ENCODE assay signal across 1 cellular context in genomic region chr16:11586856-11587642, GRCh38.
TF ChIP-seq lines count a peak whose summit lies in the region.

LITAF (minus strand) TSS chr16:11586919; CDS start chr16:11556730, 30,189 bp downstream.

TF ChIP-seq in HepG2, 621 proteins besides CTCF, POLR2A, EP300 and RAD21 (continued from another document and continues in another):
- TF ChIP-seq BRF2 (CRISPR knock-in tag; IDR thresholded peaks at IDR 0.05): 0 out of 2 replicates have a peak, but pooled peaks have one; percentile 25
- no peak for TF ChIP-seq ZNF296 (CRISPR knock-in tag; conservative IDR thresholded peaks at IDR 0.05)
- TF ChIP-seq CERS6 (CRISPR knock-in tag; IDR thresholded peaks at IDR 0.05): no peak
- TF ChIP-seq RFX3 (CRISPR knock-in tag; IDR thresholded peaks at IDR 0.05): no peak
- no peak for TF ChIP-seq ZNF281 (CRISPR knock-in tag; IDR thresholded peaks at IDR 0.05; ENCODE audit: borderline replicate concordance)
- TF ChIP-seq HDAC2 (CRISPR knock-in tag; IDR thresholded peaks at IDR 0.05): peak; percentile 32
- TF ChIP-seq SNAPC4 (CRISPR knock-in tag; IDR thresholded peaks at IDR 0.05): 0 out of 2 replicates have a peak, but pooled peaks have one; percentile 41
- TF ChIP-seq ZNF570 (CRISPR knock-in tag; IDR thresholded peaks at IDR 0.05; ENCODE audit: borderline replicate concordance): 0 out of 2 replicates have a peak, but pooled peaks have one; percentile 56
- TF ChIP-seq ZNF501 (CRISPR knock-in tag; IDR thresholded peaks at IDR 0.05): peak; percentile 96
- peak; percentile 92 for TF ChIP-seq ZNF777 (CRISPR knock-in tag; IDR thresholded peaks at IDR 0.05)
- TF ChIP-seq ZNF563 (CRISPR knock-in tag; IDR thresholded peaks at IDR 0.05): no peak; the same call in 1 of the 2 replicates
- TF ChIP-seq SOX5 (CRISPR knock-in tag; IDR thresholded peaks at IDR 0.05; ENCODE audit: borderline replicate concordance): no peak
- peak; percentile 42 for TF ChIP-seq ETV5 (CRISPR knock-in tag; IDR thresholded peaks at IDR 0.05; ENCODE audit: borderline replicate concordance)
- no peak for TF ChIP-seq ZSCAN25 (CRISPR knock-in tag; IDR thresholded peaks at IDR 0.05)
- TF ChIP-seq FOXP1 (IDR thresholded peaks at IDR 0.05): no peak
- 0 out of 2 replicates have a peak, but pooled peaks have one; percentile 6 for TF ChIP-seq FOXP1 (CRISPR knock-in tag; IDR thresholded peaks at IDR 0.05)
- peak; percentile 83 for TF ChIP-seq KDM5B (CRISPR knock-in tag; IDR thresholded peaks at IDR 0.05; ENCODE audit: borderline replicate concordance)
- peak; percentile 29; the same call in 1 of the 2 replicates for TF ChIP-seq ZSCAN9 (CRISPR knock-in tag; IDR thresholded peaks at IDR 0.05; ENCODE audit: borderline replicate concordance)
- TF ChIP-seq TRAFD1 (CRISPR knock-in tag; IDR thresholded peaks at IDR 0.05; ENCODE audit: borderline replicate concordance): no peak
- TF ChIP-seq ZNF367 (CRISPR knock-in tag; IDR thresholded peaks at IDR 0.05; ENCODE audit: borderline replicate concordance): no peak
- TF ChIP-seq ZBTB34 (CRISPR knock-in tag; IDR thresholded peaks at IDR 0.05): peak; percentile 82
- TF ChIP-seq SRY (CRISPR knock-in tag; IDR thresholded peaks at IDR 0.05): peak; percentile 69; the same call in 1 of the 2 replicates
- no peak for TF ChIP-seq ZNF879 (CRISPR knock-in tag; IDR thresholded peaks at IDR 0.05)
- TF ChIP-seq LBX2 (CRISPR knock-in tag; IDR thresholded peaks at IDR 0.05; ENCODE audit: borderline replicate concordance): peak; percentile 40; the same call in 1 of the 2 replicates
- peak; percentile 43 for TF ChIP-seq XRCC5 (optimal IDR thresholded peaks at IDR 0.05; ENCODE audit: low read length)
- TF ChIP-seq KLF16 (CRISPR knock-in tag; IDR thresholded peaks at IDR 0.05): peak in 1 of 2 experiments; percentile 65; a peak in 1 of 4 replicates
- 0 out of 2 replicates have a peak, but pooled peaks have one; percentile 8 for TF ChIP-seq ZNF343 (CRISPR knock-in tag; IDR thresholded peaks at IDR 0.05)
- TF ChIP-seq IKZF5 (CRISPR knock-in tag; IDR thresholded peaks at IDR 0.05): peak; percentile 48
- no peak for TF ChIP-seq ZNF577 (CRISPR knock-in tag; IDR thresholded peaks at IDR 0.05; ENCODE audit: borderline replicate concordance, low read depth)
- peak; percentile 82 for TF ChIP-seq ZNF350 (CRISPR knock-in tag; IDR thresholded peaks at IDR 0.05; ENCODE audit: borderline replicate concordance, low read depth)
- TF ChIP-seq ZNF768 (CRISPR knock-in tag; IDR thresholded peaks at IDR 0.05): peak; percentile 88
- TF ChIP-seq AGO1 (IDR thresholded peaks at IDR 0.05; ENCODE audit: low read depth, low read length, poor library complexity, severe bottlenecking): no peak
- TF ChIP-seq TBL1XR1 (IDR thresholded peaks at IDR 0.05; ENCODE audit: borderline replicate concordance, low read length, partially characterized antibody): peak; percentile 4
- 0 out of 2 replicates have a peak, but pooled peaks have one; percentile 56 for TF ChIP-seq ZNF138 (CRISPR knock-in tag; IDR thresholded peaks at IDR 0.05; ENCODE audit: low read depth)
- TF ChIP-seq ZEB1 (IDR thresholded peaks at IDR 0.05; ENCODE audit: insufficient replicate concordance, low read depth): peak; percentile 78
- TF ChIP-seq HNRNPL (IDR thresholded peaks at IDR 0.05; ENCODE audit: low read depth, low read length): peak; percentile 59; the same call in 1 of the 2 replicates
- TF ChIP-seq U2AF1 (optimal IDR thresholded peaks at IDR 0.05; ENCODE audit: low read depth, low read length): no peak
- no peak for TF ChIP-seq SMARCC2 (IDR thresholded peaks at IDR 0.05)
- peak; percentile 62 for TF ChIP-seq ZNF800 (CRISPR knock-in tag; IDR thresholded peaks at IDR 0.05)
- peak; percentile 92 for TF ChIP-seq YEATS4 (CRISPR knock-in tag; IDR thresholded peaks at IDR 0.05; ENCODE audit: borderline replicate concordance)
- peak; percentile 46 for TF ChIP-seq ELF3 (CRISPR knock-in tag; IDR thresholded peaks at IDR 0.05)
- no peak for TF ChIP-seq MBD4 (IDR thresholded peaks at IDR 0.05; ENCODE audit: borderline replicate concordance, low read length)
- TF ChIP-seq GATA4 (IDR thresholded peaks at IDR 0.05; ENCODE audit: borderline replicate concordance, low read depth): peak; percentile 44; the same call in 1 of the 2 replicates
